In the genomic region with DNA sequence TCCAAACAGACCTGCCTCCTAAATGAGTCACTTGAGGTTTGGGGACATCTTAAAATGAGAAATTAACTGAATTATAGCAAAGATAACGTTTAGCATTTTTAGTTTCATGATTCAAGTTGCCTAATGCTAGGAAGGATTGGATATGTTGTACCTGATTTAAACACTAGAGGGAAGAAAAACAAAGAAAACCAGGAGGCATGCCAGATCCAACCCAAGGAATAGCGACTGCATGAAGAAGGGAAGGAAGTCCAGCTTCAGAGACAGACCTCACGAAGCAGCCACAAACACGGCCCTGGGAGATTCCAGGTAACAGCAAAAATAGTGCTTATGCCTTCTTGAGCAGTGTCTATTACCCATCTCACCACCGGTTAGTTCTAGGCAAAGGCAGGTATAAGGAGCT, we compare ENCODE assay signal across 11 cellular contexts.
DNase-seq lines count a peak whose midpoint lies in the region; ATAC-seq and TF ChIP-seq lines count a peak whose summit lies in the region.
"Had no signal": no experiment of that assay in that cellular context is flagged by ENCODE, and none has a peak within 500 bp of the region (broad histone marks: within the 10 kb centered on the region; RNA-seq: fewer than 3 reads in every experiment).

No MANE protein-coding gene starts in this region.

- no peak overlapping the region for H2AFZ ChIP-seq in OCI-LY1 (ENCODE audit: low read length)

- no peak overlapping the region for H3K27ac ChIP-seq in OCI-LY1 (ENCODE audit: low read depth, low read length, poor library complexity, severe bottlenecking)
- H3K27ac ChIP-seq: epithelial cell of prostate had no signal

- H4K20me1 ChIP-seq in OCI-LY1 (ENCODE audit: insufficient read depth, low read length): no peaks in the 10 kb centered on the region

- no peak overlapping the region for H3K9ac ChIP-seq in OCI-LY1 (ENCODE audit: low read length)

- DNase-seq in fibroblast of pulmonary artery (ENCODE audit: low read depth) (peak; percentile 76), pons (ENCODE audit: low spot score) (peak; percentile 25)
- DNase-seq in activated CD4-positive, alpha-beta T cell treated with anti-CD3 and anti-CD28 coated beads for 48 hours: no peak
- no peak for DNase-seq in stimulated activated naive CD4-positive, alpha-beta T cell treated with Interleukin-2 at 50 U/mL for 16 hours (lab: John Stamatoyannopoulos, UW)
- DNase-seq in activated T-cell treated with anti-CD3 and anti-CD28 coated beads, Interleukin-2, amount 50 U/mL, for 1 hour: no peak
- DNase-seq: GOT3, T-helper 9 cell had no signal

- H3K4me3 ChIP-seq in OCI-LY1 (ENCODE audit: low read depth, low read length, poor library complexity, severe bottlenecking) (no peak overlapping the region), fibroblast of pulmonary artery (replicated peaks; ENCODE audit: low read depth, low read length) (no peak overlapping the region)

- H3K9me2 ChIP-seq in OCI-LY1 (ENCODE audit: low read depth, low read length): no peaks in the 10 kb centered on the region

- no peak for ATAC-seq in GM19463 (IDR thresholded peaks at IDR 0.05; ENCODE audit: unreplicated experiment)

- no peaks in the 10 kb centered on the region for H3F3A ChIP-seq in OCI-LY1 (ENCODE audit: insufficient read depth, low read length)

- no peak overlapping the region for H3K4me2 ChIP-seq in OCI-LY1 (ENCODE audit: low read length)

- H3K36me3 ChIP-seq in OCI-LY1 (ENCODE audit: insufficient read depth, low read length): no peaks in the 10 kb centered on the region

- no peaks in the 10 kb centered on the region for H3K79me2 ChIP-seq in OCI-LY1 (ENCODE audit: insufficient read depth, low read length)

- no peaks in the 10 kb centered on the region for H3K9me3 ChIP-seq in OCI-LY1 (ENCODE audit: low read length)

- H3K27me3 ChIP-seq in OCI-LY1 (ENCODE audit: insufficient read depth, low read length): no peaks in the 10 kb centered on the region

- H3K4me1 ChIP-seq in OCI-LY1 (ENCODE audit: insufficient read depth, low read length, severe bottlenecking): no peaks in the 10 kb centered on the region

- TF ChIP-seq CTCF in GM12872 (IDR thresholded peaks at IDR 0.05; ENCODE audit: insufficient read depth, low read depth, low read length): peak; percentile 13; the same call in 1 of the 3 replicates
- TF ChIP-seq CTCF in OCI-LY1 (IDR thresholded peaks at IDR 0.05; ENCODE audit: low read length): peak; percentile 4; the same call in 1 of the 2 replicates
- peak; percentile 54 for TF ChIP-seq CTCF in fibroblast of pulmonary artery (IDR thresholded peaks at IDR 0.05; ENCODE audit: low read length, missing control alignments)

Comparison
In these comparisons a context has a peak if more than half of its experiments do, and no peak if none do; other contexts are left out.
1. CTCF ChIP-seq: peak in every context shown above with its lines; median percentile 54 in fibroblast of pulmonary artery; 13 in GM12872; 4 in OCI-LY1.
2. DNase-seq: peak in fibroblast of pulmonary artery (single experiment) and pons (single experiment); none in activated CD4-positive, alpha-beta T cell treated with anti-CD3 and anti-CD28 coated beads for 48 hours (single experiment), stimulated activated naive CD4-positive, alpha-beta T cell treated with Interleukin-2 at 50 U/mL for 16 hours (single experiment) and activated T-cell treated with anti-CD3 and anti-CD28 coated beads, Interleukin-2, amount 50 U/mL, for 1 hour (single experiment).